ENCODE assay signal across 1 cellular context in the genomic region with DNA sequence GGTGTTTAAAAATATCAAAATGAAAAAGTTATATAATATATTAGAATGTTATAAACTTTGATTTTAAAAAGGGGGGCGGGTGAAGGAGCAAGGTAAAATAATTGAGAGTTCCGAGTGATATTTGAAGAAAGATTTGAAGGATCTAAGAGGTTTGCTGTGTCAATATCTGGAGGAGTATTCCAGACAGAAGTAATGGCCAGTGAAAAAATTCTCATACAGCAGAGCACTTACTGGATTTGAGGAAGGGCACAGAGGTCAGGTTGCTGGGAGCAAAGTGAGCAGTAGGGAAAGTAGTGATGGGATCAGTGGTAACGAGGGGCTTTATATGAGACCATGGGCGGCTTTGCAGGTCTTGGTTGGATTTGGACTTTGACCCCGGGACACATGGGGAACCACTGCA.
TF ChIP-seq lines count a peak whose summit lies in the region.

No MANE protein-coding gene starts in this region.

TF ChIP-seq in K562, 482 proteins besides CTCF, POLR2A, EP300 and RAD21 (continued from another document):
- TF ChIP-seq, protein P1, sequence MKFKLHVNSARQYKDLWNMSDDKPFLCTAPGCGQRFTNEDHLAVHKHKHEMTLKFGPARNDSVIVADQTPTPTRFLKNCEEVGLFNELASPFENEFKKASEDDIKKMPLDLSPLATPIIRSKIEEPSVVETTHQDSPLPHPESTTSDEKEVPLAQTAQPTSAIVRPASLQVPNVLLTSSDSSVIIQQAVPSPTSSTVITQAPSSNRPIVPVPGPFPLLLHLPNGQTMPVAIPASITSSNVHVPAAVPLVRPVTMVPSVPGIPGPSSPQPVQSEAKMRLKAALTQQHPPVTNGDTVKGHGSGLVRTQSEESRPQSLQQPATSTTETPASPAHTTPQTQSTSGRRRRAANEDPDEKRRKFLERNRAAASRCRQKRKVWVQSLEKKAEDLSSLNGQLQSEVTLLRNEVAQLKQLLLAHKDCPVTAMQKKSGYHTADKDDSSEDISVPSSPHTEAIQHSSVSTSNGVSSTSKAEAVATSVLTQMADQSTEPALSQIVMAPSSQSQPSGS (CRISPR knock-in tag; IDR thresholded peaks at IDR 0.05), result no peak
- TF ChIP-seq FOXA1 (IDR thresholded peaks at IDR 0.05; ENCODE audit: borderline replicate concordance) (no peak), USF1 (CRISPR knock-in tag; IDR thresholded peaks at IDR 0.05) (no peak), PCBP1 (IDR thresholded peaks at IDR 0.05; ENCODE audit: low read depth, low read length, poor library complexity, severe bottlenecking) (no peak), FOXM1 (IDR thresholded peaks at IDR 0.05; ENCODE audit: low read depth) (no peak), FOXM1 (CRISPR knock-in tag; IDR thresholded peaks at IDR 0.05; ENCODE audit: low read depth) (no peak), MYBL2 (IDR thresholded peaks at IDR 0.05; ENCODE audit: low read depth) (no peak), MYBL2 (CRISPR knock-in tag; IDR thresholded peaks at IDR 0.05; ENCODE audit: borderline replicate concordance) (no peak)
